8 cellular contexts compared by ENCODE assay signal in genomic region chr2:192194866-192195547, GRCh38. TPM values are rescaled to one million over a fixed set of nuclear protein-coding genes. Genes with fewer than 3 reads are reported as not detected.
A peak's percentile ranks its signal among the peaks of the same experiment; 100 is the strongest.
DNase-seq lines count a peak whose midpoint lies in the region; ATAC-seq and TF ChIP-seq lines count a peak whose summit lies in the region.

Gene TMEFF2, minus strand, starts transcription at chr2:192194933. Its CDS starts 409 bp downstream, at chr2:192194524.

- DNase-seq in CD14-positive monocyte (ENCODE audit: low spot score) = no peak
- peak; percentile 85 for DNase-seq in HuH-7.5 (ENCODE audit: low spot score)
- DNase-seq in SK-N-MC (ENCODE audit: low read depth, low spot score) = peak; percentile 53
- peak; percentile 93 for DNase-seq in astrocyte of the hippocampus (ENCODE audit: low read depth, low spot score)
- DNase-seq in hepatocyte (ENCODE audit: low spot score) = peak; percentile 76
- DNase-seq in posterior vena cava (ENCODE audit: low spot score) = peak; percentile 84
- DNase-seq in Karpas-422 = no peak

- H3K4me3 Mint-ChIP-seq in CD14-positive monocyte = peak within 1 kb of the TSS; percentile 81 to 97

- H3K4me1 ChIP-seq in hepatocyte (ENCODE audit: insufficient read depth) = peaks cover 15% of the 10 kb centered on the region
- H3K4me1 ChIP-seq in Karpas-422 (ENCODE audit: low read length) = no peaks in the 10 kb centered on the region

- H3K4me2 ChIP-seq in hepatocyte (peak within 1 kb of the TSS; percentile 98), Karpas-422 (ENCODE audit: low read depth, low read length, poor library complexity, severe bottlenecking) (no peak within 1 kb of the TSS)

- H3K36me3 ChIP-seq in SK-N-MC (ENCODE audit: insufficient read depth, low read length) (peaks cover 6% of the 10 kb centered on the region; the same call in 1 of the 2 replicates), hepatocyte (replicated peaks; ENCODE audit: insufficient read depth, low read depth) (no peaks in the 10 kb centered on the region), Karpas-422 (ENCODE audit: insufficient read depth, low read length) (no peaks in the 10 kb centered on the region)

- peak within 1 kb of the TSS; percentile 86 for H3K4me3 ChIP-seq in SK-N-MC
- H3K4me3 ChIP-seq in hepatocyte = peak within 1 kb of the TSS; percentile 53
- no peak within 1 kb of the TSS for H3K4me3 ChIP-seq in Karpas-422 (ENCODE audit: low read length)

- peaks cover 0 to 30% (median 13%) of the 10 kb centered on the region in 7 donors for H3K9me3 Mint-ChIP-seq in CD14-positive monocyte

- H3K36me3 Mint-ChIP-seq in CD14-positive monocyte = peaks cover 5 to 11% of the 10 kb centered on the region in 2 donors

- H3K27me3 ChIP-seq in hepatocyte = peaks cover 90% of the 10 kb centered on the region
- no peaks in the 10 kb centered on the region for H3K27me3 ChIP-seq in Karpas-422 (ENCODE audit: low read length)

- ATAC-seq in GM21423 (IDR thresholded peaks at IDR 0.05; ENCODE audit: unreplicated experiment) = peak; percentile 69

- H3K4me1 Mint-ChIP-seq in CD14-positive monocyte = peaks cover 39% of the 10 kb centered on the region

- 1% methylated on average over 58 of the region's 64 CpGs for WGBS in hepatocyte (ENCODE audit: low lambda C conversion rate, missing lambda C conversion rate)

- H3K79me2 ChIP-seq in hepatocyte (no peaks in the 10 kb centered on the region), Karpas-422 (ENCODE audit: low read length) (no peaks in the 10 kb centered on the region)

- H3K9me3 ChIP-seq in SK-N-MC (ENCODE audit: low read depth, low read length) = no peaks in the 10 kb centered on the region
- H3K9me3 ChIP-seq in hepatocyte (ENCODE audit: low read depth) = no peaks in the 10 kb centered on the region
- H3K9me3 ChIP-seq in Karpas-422 (ENCODE audit: low read length) = no peaks in the 10 kb centered on the region

- H3K9me2 ChIP-seq in hepatocyte (replicated peaks; ENCODE audit: insufficient read depth) = no peaks in the 10 kb centered on the region
- no peaks in the 10 kb centered on the region for H3K9me2 ChIP-seq in Karpas-422 (replicated peaks; ENCODE audit: insufficient read depth, low read length)

- peak within 1 kb of the TSS in 1 of 7 donors; percentile 10 for H3K27ac Mint-ChIP-seq in CD14-positive monocyte

- H2AFZ ChIP-seq in hepatocyte (peak within 1 kb of the TSS; percentile 58), Karpas-422 (ENCODE audit: low read length) (no peak within 1 kb of the TSS)

- H3K27me3 Mint-ChIP-seq in CD14-positive monocyte (ENCODE audit: low read depth in 3 of 3) = peaks cover 57 to 72% (median 62%) of the 10 kb centered on the region in 3 donors

- intact Hi-C loops in CD14-positive monocyte (cut with micrococcal nuclease) = no loop called here
- intact Hi-C loops in posterior vena cava (cut with DNase I) = no loop called here

- peak within 1 kb of the TSS; percentile 48 for H3K9ac ChIP-seq in SK-N-MC (ENCODE audit: insufficient read length)
- no peak within 1 kb of the TSS for H3K9ac ChIP-seq in Karpas-422 (ENCODE audit: low read length)

- H3K27ac ChIP-seq in SK-N-MC = no peak within 1 kb of the TSS
- no peak within 1 kb of the TSS for H3K27ac ChIP-seq in hepatocyte
- H3K27ac ChIP-seq in Karpas-422 (ENCODE audit: low read length) = no peak within 1 kb of the TSS

- no peak for TF ChIP-seq CTCF in CD14-positive monocyte (IDR thresholded peaks at IDR 0.05)
- peak; percentile 36 for TF ChIP-seq CTCF in hepatocyte (IDR thresholded peaks at IDR 0.05; ENCODE audit: poor library complexity)

- H4K20me1 ChIP-seq in hepatocyte (ENCODE audit: insufficient read depth, poor library complexity, severe bottlenecking) (no peaks in the 10 kb centered on the region), Karpas-422 (ENCODE audit: insufficient read depth, low read depth, low read length) (no peaks in the 10 kb centered on the region)

RNA-seq across cellular contexts. Expression of gene TMEFF2, which starts in this region (rescaled TPM):
- polyA plus RNA-seq in CD14-positive monocyte (not detected), hepatocyte (0.68 and 1.8 TPM in 2 replicates)
- total RNA-seq in hepatocyte (0.43 and 0.68 TPM in 2 replicates), posterior vena cava (under 1 TPM in 1 of 2 donors, not detected in 1; 0.19 TPM)
- total RNA-seq in Karpas-422 (2014; rRNA removed; shearing (Covaris generic); ENCODE audit: low replicate concordance) = not detected in 2 replicates

Comparison
In these comparisons a context has a peak if more than half of its experiments do, and no peak if none do; other contexts are left out.
1. Peak in DNase-seq in posterior vena cava; RNA of the gene not detected or under 1 TPM.
2. DNase-seq: peak in HuH-7.5 (single experiment), SK-N-MC (single experiment), astrocyte of the hippocampus (single experiment) and hepatocyte (single experiment); none in CD14-positive monocyte (single experiment) and Karpas-422 (single experiment).